ENCODE assay signal across 1 cellular context in the genomic region with DNA sequence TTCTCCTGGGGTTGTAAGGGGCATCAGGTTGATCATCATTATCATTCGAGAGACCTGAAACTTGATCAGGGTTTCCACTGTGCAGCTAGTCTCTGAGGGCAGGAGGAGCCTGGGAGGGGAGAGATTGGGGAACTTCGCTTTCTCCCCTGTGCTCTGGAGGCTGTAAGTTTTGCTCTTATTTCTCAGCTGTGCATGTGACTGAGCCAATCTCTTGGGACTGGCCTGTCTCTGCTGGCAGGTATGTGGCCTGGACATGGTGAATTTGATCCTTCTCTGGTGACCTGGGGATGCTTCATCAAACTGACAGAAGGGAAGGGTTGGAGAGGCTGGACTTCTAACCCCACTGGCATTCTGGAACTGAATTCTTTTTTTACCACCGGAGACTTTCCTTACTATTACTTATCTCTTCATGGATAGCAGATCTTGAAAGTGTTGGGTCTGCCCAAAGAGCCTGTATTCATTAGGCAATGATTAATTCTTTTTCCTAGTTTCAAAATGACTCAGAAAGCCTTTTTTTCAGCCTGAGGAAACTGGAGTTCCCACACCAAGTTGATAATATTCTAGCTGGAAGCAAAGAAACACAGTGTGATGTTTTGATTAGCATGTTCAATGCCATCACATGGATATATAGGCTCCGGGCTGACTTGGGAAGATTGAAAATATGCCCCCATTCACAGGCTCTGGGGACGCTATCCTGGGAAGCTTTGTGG.
A peak's percentile ranks its signal among the peaks of the same experiment; 100 is the strongest.
TF ChIP-seq lines count a peak whose summit lies in the region.

No MANE protein-coding gene starts in this region.

TF ChIP-seq in IMR-90, 13 proteins besides CTCF, POLR2A, EP300 and RAD21:
- TF ChIP-seq FOS (IDR thresholded peaks at IDR 0.05; ENCODE audit: low read depth, low read length) (0 out of 2 replicates have a peak, but pooled peaks have one; percentile 8), CEBPB (IDR thresholded peaks at IDR 0.05; ENCODE audit: low read depth, low read length) (0 out of 2 replicates have a peak, but pooled peaks have one; percentile 8), BHLHE40 (IDR thresholded peaks at IDR 0.05; ENCODE audit: low read depth, low read length) (no peak)
